In genomic region chr6:89941031-89941775, GRCh38 we compare ENCODE assay signal across 12 cellular contexts. TPM values are rescaled to one million over a fixed set of nuclear protein-coding genes. Genes with fewer than 3 reads are reported as not detected.
DNase-seq lines count a peak whose midpoint lies in the region; ATAC-seq and TF ChIP-seq lines count a peak whose summit lies in the region.
"Had no signal": no experiment of that assay in that cellular context is flagged by ENCODE, and none has a peak within 500 bp of the region (broad histone marks: within the 10 kb centered on the region; RNA-seq: fewer than 3 reads in every experiment).

No MANE protein-coding gene starts in this region.

- H3K36me3 ChIP-seq in esophagus muscularis mucosa (peaks cover 0 to 15% (median 0%) of the 10 kb centered on the region in 4 donors), neural progenitor cell (no peaks in the 10 kb centered on the region)

- no peaks in the 10 kb centered on the region for H3F3A ChIP-seq in neural progenitor cell (ENCODE audit: low read depth)

- no peak for TF ChIP-seq POLR2A in esophagus muscularis mucosa (IDR thresholded peaks at IDR 0.05; ENCODE audit: low read depth)

- H3K4me3 ChIP-seq in esophagus muscularis mucosa, result no peak overlapping the region
- H3K4me3 ChIP-seq in neural progenitor cell, result no peak overlapping the region
- H3K4me3 ChIP-seq: tibial artery had no signal

- ATAC-seq in GM21619 (IDR thresholded peaks at IDR 0.05; ENCODE audit: unreplicated experiment) (no peak), GM19467 (IDR thresholded peaks at IDR 0.05; ENCODE audit: unreplicated experiment) (no peak), HG02840 (IDR thresholded peaks at IDR 0.05; ENCODE audit: low FRiP score, unreplicated experiment) (no peak)

- H3K27ac ChIP-seq in esophagus muscularis mucosa (replicated peaks in 1 of 4) (peak overlapping the region in 3 of 4 donors; percentile 3 to 18 (median 6)), neural progenitor cell (no peak overlapping the region)
- H3K27ac ChIP-seq: tibial artery had no signal

- no peak overlapping the region for H3K9ac ChIP-seq in neural progenitor cell

- intact Hi-C loops in esophagus muscularis mucosa (cut with DNase I), result no loop called here

- no peaks in the 10 kb centered on the region for H3K9me3 Mint-ChIP-seq in neural progenitor cell
- H3K9me3 Mint-ChIP-seq: effector memory CD8-positive, alpha-beta T cell had no signal

- H3K4me2 ChIP-seq in neural progenitor cell, result no peak overlapping the region

- no peaks in the 10 kb centered on the region for H4K20me1 ChIP-seq in neural progenitor cell (ENCODE audit: low read depth)

- H3K4me1 Mint-ChIP-seq in neural progenitor cell, result peaks cover 13% of the 10 kb centered on the region

- WGBS in esophagus muscularis mucosa, result 55% methylated on average over 14 of the region's 15 CpGs

- H3K36me3 Mint-ChIP-seq in neural progenitor cell, result peaks cover 13% of the 10 kb centered on the region

- H2AFZ ChIP-seq in neural progenitor cell (replicated peaks), result no peak overlapping the region

- no peaks in the 10 kb centered on the region for H3K27me3 ChIP-seq in esophagus muscularis mucosa
- no peaks in the 10 kb centered on the region for H3K27me3 ChIP-seq in neural progenitor cell
- H3K27me3 ChIP-seq: tibial artery had no signal

- no peak for TF ChIP-seq CTCF in esophagus muscularis mucosa (IDR thresholded peaks at IDR 0.05)
- no peak for TF ChIP-seq CTCF in neural progenitor cell (IDR thresholded peaks at IDR 0.05)

- H3K27me3 Mint-ChIP-seq in neural progenitor cell (ENCODE audit: insufficient read depth, low read depth), result no peaks in the 10 kb centered on the region
- H3K27me3 Mint-ChIP-seq: effector memory CD8-positive, alpha-beta T cell had no signal

- no peaks in the 10 kb centered on the region for H3K9me3 ChIP-seq in esophagus muscularis mucosa
- H3K9me3 ChIP-seq in neural progenitor cell (ENCODE audit: low read depth), result no peaks in the 10 kb centered on the region
- H3K9me3 ChIP-seq: tibial artery had no signal

- peak overlapping the region; percentile 78 for H3K27ac Mint-ChIP-seq in neural progenitor cell
- H3K27ac Mint-ChIP-seq: effector memory CD8-positive, alpha-beta T cell had no signal

- H3K4me1 ChIP-seq in esophagus muscularis mucosa, result peaks cover 5 to 24% (median 17%) of the 10 kb centered on the region in 4 donors
- peaks cover 6% of the 10 kb centered on the region for H3K4me1 ChIP-seq in neural progenitor cell

- no peak for TF ChIP-seq EP300 in esophagus muscularis mucosa (IDR thresholded peaks at IDR 0.05)

- H3K4me3 Mint-ChIP-seq in neural progenitor cell, result no peak overlapping the region
- H3K4me3 Mint-ChIP-seq: effector memory CD8-positive, alpha-beta T cell had no signal

- DNase-seq in DMS153 (lab: John Stamatoyannopoulos, UW), result peak; percentile 89
- peak; percentile 58 for DNase-seq in NCI-H510A treated with DMSO at 0.1 percent for 48 hours (lab: John Stamatoyannopoulos, UW)
- no peak for DNase-seq in esophagus muscularis mucosa (ENCODE audit: extremely low spot score)
- DNase-seq in neural progenitor cell (ENCODE audit: low spot score), result no peak
- DNase-seq in HPDE6-E6E7 (ENCODE audit: extremely low spot score), result no peak

- H3K79me2 ChIP-seq in neural progenitor cell (ENCODE audit: low read depth), result no peaks in the 10 kb centered on the region

RNA-seq across cellular contexts. Expression of gene GJA10, which starts 46.9 kb away (rescaled TPM):
- total RNA-seq in esophagus muscularis mucosa, result not detected
- total RNA-seq in neural progenitor cell (ENCODE audit: low replicate concordance), result 0.37 TPM in 1 of 2 replicates, not detected in the other
- total RNA-seq: LHCN-M2, pulmonary artery endothelial cell had no signal

Comparison
In these comparisons a context has a peak if more than half of its experiments do, and no peak if none do; other contexts are left out.
1. DNase-seq: peak in DMS153 (single experiment) and NCI-H510A treated with DMSO at 0.1 percent for 48 hours (single experiment); none in esophagus muscularis mucosa (single experiment), neural progenitor cell (single experiment) and HPDE6-E6E7 (single experiment).